In the genomic region with DNA sequence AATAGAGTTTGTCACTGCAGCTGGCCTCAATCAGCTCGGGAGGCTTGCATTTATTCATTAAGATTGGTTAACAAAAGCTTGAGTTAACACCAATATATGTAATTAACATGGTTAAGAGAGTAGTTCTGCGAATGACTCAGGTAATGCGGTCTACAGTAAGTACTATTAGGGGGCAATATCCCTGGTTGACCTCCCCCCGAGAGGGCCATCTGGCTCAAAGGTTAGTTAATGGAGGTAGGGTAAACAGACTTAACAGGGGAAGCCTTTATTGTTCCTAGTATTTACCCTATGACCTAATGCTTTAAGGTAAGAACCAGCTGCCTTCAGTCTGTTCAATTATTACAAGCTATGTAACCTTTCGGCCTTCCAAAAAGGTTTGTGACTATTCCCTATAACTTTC, we compare ENCODE assay signal across 2 cellular contexts.
A peak's percentile ranks its signal among the peaks of the same experiment; 100 is the strongest.
TF ChIP-seq lines count a peak whose summit lies in the region.

No MANE protein-coding gene starts in this region.

TF ChIP-seq in HepG2, 621 proteins besides CTCF, POLR2A, EP300 and RAD21 (continued from another document and continues in another):
- TF ChIP-seq, protein P1, sequence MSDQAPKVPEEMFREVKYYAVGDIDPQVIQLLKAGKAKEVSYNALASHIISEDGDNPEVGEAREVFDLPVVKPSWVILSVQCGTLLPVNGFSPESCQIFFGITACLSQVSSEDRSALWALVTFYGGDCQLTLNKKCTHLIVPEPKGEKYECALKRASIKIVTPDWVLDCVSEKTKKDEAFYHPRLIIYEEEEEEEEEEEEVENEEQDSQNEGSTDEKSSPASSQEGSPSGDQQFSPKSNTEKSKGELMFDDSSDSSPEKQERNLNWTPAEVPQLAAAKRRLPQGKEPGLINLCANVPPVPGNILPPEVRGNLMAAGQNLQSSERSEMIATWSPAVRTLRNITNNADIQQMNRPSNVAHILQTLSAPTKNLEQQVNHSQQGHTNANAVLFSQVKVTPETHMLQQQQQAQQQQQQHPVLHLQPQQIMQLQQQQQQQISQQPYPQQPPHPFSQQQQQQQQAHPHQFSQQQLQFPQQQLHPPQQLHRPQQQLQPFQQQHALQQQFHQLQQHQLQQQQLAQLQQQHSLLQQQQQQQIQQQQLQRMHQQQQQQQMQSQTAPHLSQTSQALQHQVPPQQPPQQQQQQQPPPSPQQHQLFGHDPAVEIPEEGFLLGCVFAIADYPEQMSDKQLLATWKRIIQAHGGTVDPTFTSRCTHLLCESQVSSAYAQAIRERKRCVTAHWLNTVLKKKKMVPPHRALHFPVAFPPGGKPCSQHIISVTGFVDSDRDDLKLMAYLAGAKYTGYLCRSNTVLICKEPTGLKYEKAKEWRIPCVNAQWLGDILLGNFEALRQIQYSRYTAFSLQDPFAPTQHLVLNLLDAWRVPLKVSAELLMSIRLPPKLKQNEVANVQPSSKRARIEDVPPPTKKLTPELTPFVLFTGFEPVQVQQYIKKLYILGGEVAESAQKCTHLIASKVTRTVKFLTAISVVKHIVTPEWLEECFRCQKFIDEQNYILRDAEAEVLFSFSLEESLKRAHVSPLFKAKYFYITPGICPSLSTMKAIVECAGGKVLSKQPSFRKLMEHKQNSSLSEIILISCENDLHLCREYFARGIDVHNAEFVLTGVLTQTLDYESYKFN (CRISPR knock-in tag; conservative IDR thresholded peaks at IDR 0.05) = peak; percentile 76
- TF ChIP-seq, protein P2, sequence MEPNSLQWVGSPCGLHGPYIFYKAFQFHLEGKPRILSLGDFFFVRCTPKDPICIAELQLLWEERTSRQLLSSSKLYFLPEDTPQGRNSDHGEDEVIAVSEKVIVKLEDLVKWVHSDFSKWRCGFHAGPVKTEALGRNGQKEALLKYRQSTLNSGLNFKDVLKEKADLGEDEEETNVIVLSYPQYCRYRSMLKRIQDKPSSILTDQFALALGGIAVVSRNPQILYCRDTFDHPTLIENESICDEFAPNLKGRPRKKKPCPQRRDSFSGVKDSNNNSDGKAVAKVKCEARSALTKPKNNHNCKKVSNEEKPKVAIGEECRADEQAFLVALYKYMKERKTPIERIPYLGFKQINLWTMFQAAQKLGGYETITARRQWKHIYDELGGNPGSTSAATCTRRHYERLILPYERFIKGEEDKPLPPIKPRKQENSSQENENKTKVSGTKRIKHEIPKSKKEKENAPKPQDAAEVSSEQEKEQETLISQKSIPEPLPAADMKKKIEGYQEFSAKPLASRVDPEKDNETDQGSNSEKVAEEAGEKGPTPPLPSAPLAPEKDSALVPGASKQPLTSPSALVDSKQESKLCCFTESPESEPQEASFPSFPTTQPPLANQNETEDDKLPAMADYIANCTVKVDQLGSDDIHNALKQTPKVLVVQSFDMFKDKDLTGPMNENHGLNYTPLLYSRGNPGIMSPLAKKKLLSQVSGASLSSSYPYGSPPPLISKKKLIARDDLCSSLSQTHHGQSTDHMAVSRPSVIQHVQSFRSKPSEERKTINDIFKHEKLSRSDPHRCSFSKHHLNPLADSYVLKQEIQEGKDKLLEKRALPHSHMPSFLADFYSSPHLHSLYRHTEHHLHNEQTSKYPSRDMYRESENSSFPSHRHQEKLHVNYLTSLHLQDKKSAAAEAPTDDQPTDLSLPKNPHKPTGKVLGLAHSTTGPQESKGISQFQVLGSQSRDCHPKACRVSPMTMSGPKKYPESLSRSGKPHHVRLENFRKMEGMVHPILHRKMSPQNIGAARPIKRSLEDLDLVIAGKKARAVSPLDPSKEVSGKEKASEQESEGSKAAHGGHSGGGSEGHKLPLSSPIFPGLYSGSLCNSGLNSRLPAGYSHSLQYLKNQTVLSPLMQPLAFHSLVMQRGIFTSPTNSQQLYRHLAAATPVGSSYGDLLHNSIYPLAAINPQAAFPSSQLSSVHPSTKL (CRISPR knock-in tag; IDR thresholded peaks at IDR 0.05) = peak; percentile 54
- TF ChIP-seq SOX6 (IDR thresholded peaks at IDR 0.05) = no peak
- TF ChIP-seq SOX6 (CRISPR knock-in tag; IDR thresholded peaks at IDR 0.05) = peak; percentile 76
- peak; percentile 88; the same call in 1 of the 2 replicates for TF ChIP-seq NR1H2 (CRISPR knock-in tag; IDR thresholded peaks at IDR 0.05; ENCODE audit: borderline replicate concordance, low read depth)
- TF ChIP-seq, protein P3, sequence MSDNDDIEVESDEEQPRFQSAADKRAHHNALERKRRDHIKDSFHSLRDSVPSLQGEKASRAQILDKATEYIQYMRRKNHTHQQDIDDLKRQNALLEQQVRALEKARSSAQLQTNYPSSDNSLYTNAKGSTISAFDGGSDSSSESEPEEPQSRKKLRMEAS (IDR thresholded peaks at IDR 0.05) = no peak
- TF ChIP-seq FOXM1 (CRISPR knock-in tag; IDR thresholded peaks at IDR 0.05) = no peak
- no peak for TF ChIP-seq ZNF687 (CRISPR knock-in tag; IDR thresholded peaks at IDR 0.05)
- no peak for TF ChIP-seq SOX13 (IDR thresholded peaks at IDR 0.05)
- peak in 1 of 2 experiments; percentile 75; a peak in 2 of 4 replicates for TF ChIP-seq SOX13 (CRISPR knock-in tag; conservative IDR thresholded peaks at IDR 0.05 in 1 of 2, IDR thresholded peaks at IDR 0.05 in 1 of 2)
- peak; percentile 69; the same call in 1 of the 2 replicates for TF ChIP-seq SOX5 (CRISPR knock-in tag; IDR thresholded peaks at IDR 0.05; ENCODE audit: borderline replicate concordance)
- TF ChIP-seq ZNF326 (CRISPR knock-in tag; IDR thresholded peaks at IDR 0.05; ENCODE audit: borderline replicate concordance) = no peak
- TF ChIP-seq RARA (CRISPR knock-in tag; IDR thresholded peaks at IDR 0.05) = peak; percentile 53; the same call in 1 of the 2 replicates
- no peak for TF ChIP-seq EHMT2 (IDR thresholded peaks at IDR 0.05; ENCODE audit: borderline replicate concordance, low read depth, low read length)

TF ChIP-seq in WTC11, 78 proteins besides CTCF, POLR2A, EP300 and RAD21 (continued from another document):
- no peak for TF ChIP-seq E2F1 (CRISPR knock-in tag; IDR thresholded peaks at IDR 0.05)
- TF ChIP-seq SOX15 (CRISPR knock-in tag; IDR thresholded peaks at IDR 0.05) = no peak
- TF ChIP-seq GTF2I (CRISPR knock-in tag; conservative IDR thresholded peaks at IDR 0.05) = no peak
- TF ChIP-seq ZNF512 (CRISPR knock-in tag; IDR thresholded peaks at IDR 0.05; ENCODE audit: borderline replicate concordance) = no peak
- no peak for TF ChIP-seq TEAD4 (CRISPR knock-in tag; IDR thresholded peaks at IDR 0.05)
- no peak for TF ChIP-seq USF1 (CRISPR knock-in tag; IDR thresholded peaks at IDR 0.05)
- TF ChIP-seq, protein P4, sequence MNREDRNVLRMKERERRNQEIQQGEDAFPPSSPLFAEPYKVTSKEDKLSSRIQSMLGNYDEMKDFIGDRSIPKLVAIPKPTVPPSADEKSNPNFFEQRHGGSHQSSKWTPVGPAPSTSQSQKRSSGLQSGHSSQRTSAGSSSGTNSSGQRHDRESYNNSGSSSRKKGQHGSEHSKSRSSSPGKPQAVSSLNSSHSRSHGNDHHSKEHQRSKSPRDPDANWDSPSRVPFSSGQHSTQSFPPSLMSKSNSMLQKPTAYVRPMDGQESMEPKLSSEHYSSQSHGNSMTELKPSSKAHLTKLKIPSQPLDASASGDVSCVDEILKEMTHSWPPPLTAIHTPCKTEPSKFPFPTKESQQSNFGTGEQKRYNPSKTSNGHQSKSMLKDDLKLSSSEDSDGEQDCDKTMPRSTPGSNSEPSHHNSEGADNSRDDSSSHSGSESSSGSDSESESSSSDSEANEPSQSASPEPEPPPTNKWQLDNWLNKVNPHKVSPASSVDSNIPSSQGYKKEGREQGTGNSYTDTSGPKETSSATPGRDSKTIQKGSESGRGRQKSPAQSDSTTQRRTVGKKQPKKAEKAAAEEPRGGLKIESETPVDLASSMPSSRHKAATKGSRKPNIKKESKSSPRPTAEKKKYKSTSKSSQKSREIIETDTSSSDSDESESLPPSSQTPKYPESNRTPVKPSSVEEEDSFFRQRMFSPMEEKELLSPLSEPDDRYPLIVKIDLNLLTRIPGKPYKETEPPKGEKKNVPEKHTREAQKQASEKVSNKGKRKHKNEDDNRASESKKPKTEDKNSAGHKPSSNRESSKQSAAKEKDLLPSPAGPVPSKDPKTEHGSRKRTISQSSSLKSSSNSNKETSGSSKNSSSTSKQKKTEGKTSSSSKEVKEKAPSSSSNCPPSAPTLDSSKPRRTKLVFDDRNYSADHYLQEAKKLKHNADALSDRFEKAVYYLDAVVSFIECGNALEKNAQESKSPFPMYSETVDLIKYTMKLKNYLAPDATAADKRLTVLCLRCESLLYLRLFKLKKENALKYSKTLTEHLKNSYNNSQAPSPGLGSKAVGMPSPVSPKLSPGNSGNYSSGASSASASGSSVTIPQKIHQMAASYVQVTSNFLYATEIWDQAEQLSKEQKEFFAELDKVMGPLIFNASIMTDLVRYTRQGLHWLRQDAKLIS (CRISPR knock-in tag; IDR thresholded peaks at IDR 0.05; ENCODE audit: borderline replicate concordance) = no peak
- no peak for TF ChIP-seq ETV6 (CRISPR knock-in tag; IDR thresholded peaks at IDR 0.05)
- TF ChIP-seq, protein P5, sequence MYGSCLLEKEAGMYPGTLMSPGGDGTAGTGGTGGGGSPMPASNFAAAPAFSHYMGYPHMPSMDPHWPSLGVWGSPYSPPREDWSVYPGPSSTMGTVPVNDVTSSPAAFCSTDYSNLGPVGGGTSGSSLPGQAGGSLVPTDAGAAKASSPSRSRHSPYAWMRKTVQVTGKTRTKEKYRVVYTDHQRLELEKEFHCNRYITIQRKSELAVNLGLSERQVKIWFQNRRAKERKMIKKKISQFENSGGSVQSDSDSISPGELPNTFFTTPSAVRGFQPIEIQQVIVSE (CRISPR knock-in tag; IDR thresholded peaks at IDR 0.05; ENCODE audit: borderline replicate concordance) = no peak
- TF ChIP-seq CREB1 (CRISPR knock-in tag; IDR thresholded peaks at IDR 0.05) = no peak
- TF ChIP-seq ZNF232 (CRISPR knock-in tag; IDR thresholded peaks at IDR 0.05) = no peak
- no peak for TF ChIP-seq ZNF121 (CRISPR knock-in tag; IDR thresholded peaks at IDR 0.05)
- TF ChIP-seq ZNF671 (CRISPR knock-in tag; IDR thresholded peaks at IDR 0.05) = no peak
- TF ChIP-seq E2F5 (CRISPR knock-in tag; IDR thresholded peaks at IDR 0.05) = no peak
- TF ChIP-seq ZNF416 (CRISPR knock-in tag; IDR thresholded peaks at IDR 0.05) = no peak
TF ChIP-seq in WTC11: peak in this region for 0.
